ENCODE assay signal across 18 cellular contexts in genomic region chr2:188588235-188588634, GRCh38.
"Had no signal": no experiment of that assay in that cellular context is flagged by ENCODE, and none has a peak within 500 bp of the region (broad histone marks: within the 10 kb centered on the region; RNA-seq: fewer than 3 reads in every experiment).

No MANE protein-coding gene starts in this region.

- H3K4me1 ChIP-seq: breast epithelium, psoas muscle, right atrium auricular region, suprapubic skin, tibial nerve had no signal

- H3K36me3 ChIP-seq: breast epithelium, right atrium auricular region, suprapubic skin had no signal

- DNase-seq: activated CD8-positive, alpha-beta memory T cell treated with anti-CD3 and anti-CD28 coated beads for 24 hours; activated CD8-positive, alpha-beta memory T cell treated with anti-CD3 and anti-CD28 coated beads, Interleukin-2, amount 50 U/mL, for 4 hours; activated T-cell treated with anti-CD3 and anti-CD28 coated beads, Interleukin-2, amount 50 U/mL, for 24 hours; effector CD4-positive, alpha-beta T cell; erythroblast; head of caudate nucleus; islet precursor cell; left cardiac atrium; pancreas; psoas muscle; stimulated activated CD4-positive, alpha-beta T cell treated with anti-CD3 and anti-CD28 coated beads, Interleukin-1b, Interleukin-23, amount 100 ng/mL, for 48 hours; stimulated activated naive CD8-positive, alpha-beta T cell treated with anti-CD3 and anti-CD28 coated beads, Interleukin-15, amount 100 ng/mL, for 72 hours; T1000 had no signal

- H3K27me3 ChIP-seq: breast epithelium, pancreas, right atrium auricular region, suprapubic skin, tibial nerve had no signal

- H3K27ac ChIP-seq: breast epithelium, pancreas, psoas muscle, right atrium auricular region, suprapubic skin had no signal

- H3K9me3 ChIP-seq: breast epithelium, pancreas, psoas muscle, right atrium auricular region, suprapubic skin, tibial nerve had no signal

- H3K4me3 ChIP-seq: breast epithelium, pancreas, psoas muscle, right atrium auricular region, suprapubic skin, tibial nerve had no signal

- FAIRE-seq: urothelium cell line had no signal
